Comparison of ENCODE assay signal across 9 cellular contexts in the genomic region with DNA sequence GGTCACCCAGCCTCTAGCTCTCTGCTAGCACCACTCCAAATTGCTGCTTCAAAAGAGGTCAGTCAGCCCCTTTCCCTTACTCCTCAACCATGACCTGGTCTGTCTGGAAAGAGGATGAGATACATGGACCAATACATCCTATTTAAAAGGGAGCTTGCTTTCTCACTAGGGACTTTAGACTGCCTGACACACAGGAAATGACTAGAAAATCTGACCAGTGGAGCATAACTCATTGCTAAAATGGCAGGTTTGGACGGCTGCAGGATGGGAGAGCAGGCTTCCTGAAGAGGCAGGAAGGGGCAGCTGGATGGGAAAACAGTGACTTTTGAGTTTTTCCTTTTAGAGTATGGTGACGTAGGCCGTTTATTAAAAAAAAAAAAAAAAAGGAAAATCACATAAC. TPM values are rescaled to one million over a fixed set of nuclear protein-coding genes. Genes with fewer than 3 reads are reported as not detected.
A peak's percentile ranks its signal among the peaks of the same experiment; 100 is the strongest.
DNase-seq lines count a peak whose midpoint lies in the region; ATAC-seq, FAIRE-seq and TF ChIP-seq lines count a peak whose summit lies in the region.
"Had no signal": no experiment of that assay in that cellular context is flagged by ENCODE, and none has a peak within 500 bp of the region (broad histone marks: within the 10 kb centered on the region; RNA-seq: fewer than 3 reads in every experiment).

No MANE protein-coding gene starts in this region.

- H3K27ac Mint-ChIP-seq in astrocyte (ENCODE audit: unreplicated experiment) = no peak overlapping the region
- peak overlapping the region; percentile 84 to 92 for H3K27ac Mint-ChIP-seq in natural killer cell treated with Interleukin-12 subunit alpha and Interleukin-12 subunit beta and Interleukin-15 and Interleukin-18, amount 100 ng/mL, for 72 hours
- no peak overlapping the region for H3K27ac Mint-ChIP-seq in MCF 10A (ENCODE audit: low read depth, unreplicated experiment)

- H3K27me3 ChIP-seq in astrocyte (ENCODE audit: insufficient read depth, low read length) = no peaks in the 10 kb centered on the region

- H3K27me3 Mint-ChIP-seq in astrocyte (ENCODE audit: low read depth, unreplicated experiment) (no peaks in the 10 kb centered on the region), MCF 10A (ENCODE audit: insufficient read depth, unreplicated experiment) (no peaks in the 10 kb centered on the region)
- H3K27me3 Mint-ChIP-seq in natural killer cell treated with Interleukin-12 subunit alpha and Interleukin-12 subunit beta and Interleukin-15 and Interleukin-18, amount 100 ng/mL, for 72 hours = no peaks in the 10 kb centered on the region

- H3K36me3 Mint-ChIP-seq in astrocyte (ENCODE audit: low read depth, unreplicated experiment) (no peaks in the 10 kb centered on the region), MCF 10A (ENCODE audit: insufficient read depth, unreplicated experiment) (no peaks in the 10 kb centered on the region)
- H3K36me3 Mint-ChIP-seq in natural killer cell treated with Interleukin-12 subunit alpha and Interleukin-12 subunit beta and Interleukin-15 and Interleukin-18, amount 100 ng/mL, for 72 hours = no peaks in the 10 kb centered on the region

- intact Hi-C loops in MCF 10A (cut with micrococcal nuclease) = no loop called here

- H3K4me2 ChIP-seq in astrocyte (ENCODE audit: low read length) = peak overlapping the region; percentile 44

- peaks cover 2% of the 10 kb centered on the region for H4K20me1 ChIP-seq in astrocyte (ENCODE audit: insufficient read depth, low read length)

- H3K4me1 ChIP-seq in astrocyte (ENCODE audit: insufficient read depth, low read length) = peaks cover 8% of the 10 kb centered on the region

- DNase-seq in ELR (ENCODE audit: low read depth) (peak; percentile 78), astrocyte (ENCODE audit: low read depth) (no peak), MV-4-11 (lab: John Stamatoyannopoulos, UW) (no peak), MCF 10A (ENCODE audit: unreplicated experiment) (no peak)
- no peak for DNase-seq in natural killer cell treated with Interleukin-12 subunit alpha and Interleukin-12 subunit beta and Interleukin-15 and Interleukin-18, amount 100 ng/mL, for 72 hours (ENCODE audit: low spot score)
- no peak for DNase-seq in activated effector memory CD4-positive, alpha-beta T cell treated with anti-CD3 and anti-CD28 coated beads, Interleukin-2, amount 50 U/mL, for 16 hours
- DNase-seq in activated CD4-positive, alpha-beta T cell treated with anti-CD3 and anti-CD28 coated beads, Interleukin-2, amount 50 U/mL, for 1 hour = no peak

- POLR2A ChIA-PET in MCF 10A (lab: Yijun Ruan, JAX) = no interaction called here

- no TSS peak for BruUV-seq in MCF 10A (replicated peaks; lab: Mats Ljungman, UMichigan)

- no peak overlapping the region for H3K27ac ChIP-seq in astrocyte (ENCODE audit: low read depth, low read length)
- H3K27ac ChIP-seq: HL-60 had no signal

- no peak for FAIRE-seq in astrocyte (lab: Jason Lieb, UNC)

- no peaks in the 10 kb centered on the region for H3K36me3 ChIP-seq in astrocyte (ENCODE audit: insufficient read depth, low read length)

- CTCF ChIA-PET in MCF 10A (lab: Yijun Ruan, JAX) = interaction anchor here (0.6 to 1.4 kb wide), 5 partner anchors 17 to 191 kb away, joined by 3 to 8 read pairs (median 3); partner anchors contain the start of gene STIM1

- peaks cover 12% of the 10 kb centered on the region for H3K4me1 Mint-ChIP-seq in astrocyte (ENCODE audit: low read depth, unreplicated experiment)
- H3K4me1 Mint-ChIP-seq in natural killer cell treated with Interleukin-12 subunit alpha and Interleukin-12 subunit beta and Interleukin-15 and Interleukin-18, amount 100 ng/mL, for 72 hours (ENCODE audit: low read depth in 2 of 2) = peaks cover 64 to 66% of the 10 kb centered on the region in 2 donors
- H3K4me1 Mint-ChIP-seq in MCF 10A (ENCODE audit: insufficient read depth, unreplicated experiment) = peaks cover 18% of the 10 kb centered on the region

- H3K4me3 ChIP-seq in astrocyte (ENCODE audit: insufficient read depth, low read depth, low read length) = no peak overlapping the region

- H3K4me3 Mint-ChIP-seq in astrocyte (ENCODE audit: unreplicated experiment) (no peak overlapping the region), MCF 10A (ENCODE audit: unreplicated experiment) (no peak overlapping the region)
- H3K4me3 Mint-ChIP-seq in natural killer cell treated with Interleukin-12 subunit alpha and Interleukin-12 subunit beta and Interleukin-15 and Interleukin-18, amount 100 ng/mL, for 72 hours = peak overlapping the region; percentile 55

- H3K9me3 Mint-ChIP-seq in astrocyte (ENCODE audit: unreplicated experiment) (peaks cover 3% of the 10 kb centered on the region), MCF 10A (ENCODE audit: unreplicated experiment) (no peaks in the 10 kb centered on the region)
- no peaks in the 10 kb centered on the region for H3K9me3 Mint-ChIP-seq in natural killer cell treated with Interleukin-12 subunit alpha and Interleukin-12 subunit beta and Interleukin-15 and Interleukin-18, amount 100 ng/mL, for 72 hours

- ATAC-seq in HG02870 (IDR thresholded peaks at IDR 0.05; ENCODE audit: unreplicated experiment) = peak; percentile 37
- ATAC-seq in natural killer cell treated with Interleukin-12 subunit alpha and Interleukin-12 subunit beta and Interleukin-15 and Interleukin-18, amount 100 ng/mL, for 72 hours = peak; percentile 52 to 62

- H3K9ac ChIP-seq in astrocyte (ENCODE audit: low read length) = no peak overlapping the region

- H2AFZ ChIP-seq in astrocyte (ENCODE audit: low read depth, low read length) = peak overlapping the region; percentile 39

- TF ChIP-seq CTCF in astrocyte (IDR thresholded peaks at IDR 0.05; ENCODE audit: insufficient read depth, low read depth, low read length) = no peak
- no peak for TF ChIP-seq CTCF in MCF 10A (IDR thresholded peaks at IDR 0.05; ENCODE audit: unreplicated experiment)

- no peaks in the 10 kb centered on the region for H3K9me3 ChIP-seq in astrocyte (ENCODE audit: insufficient read depth, low read depth, low read length)

- H3K79me2 ChIP-seq in astrocyte (ENCODE audit: insufficient read depth, low read length) = peaks cover 4% of the 10 kb centered on the region

RNA-seq across cellular contexts. Expression of gene STIM1, which starts 25.3 kb away (rescaled TPM):
- total RNA-seq in astrocyte = 42.9 and 49.3 TPM in 2 replicates
- 10 to 100 TPM; 83.9 to 85.9 TPM for total RNA-seq in natural killer cell treated with Interleukin-12 subunit alpha and Interleukin-12 subunit beta and Interleukin-15 and Interleukin-18, amount 100 ng/mL, for 72 hours
- total RNA-seq in MCF 10A (2022) = 41.2 and 56.2 TPM in 2 replicates

RNA-seq across cellular contexts. Expression of gene RHOG, which starts 40.0 kb away (rescaled TPM):
- total RNA-seq in astrocyte (54.5 and 54.7 TPM in 2 replicates), MCF 10A (2022) (32.6 and 35.7 TPM in 2 replicates)
- total RNA-seq in natural killer cell treated with Interleukin-12 subunit alpha and Interleukin-12 subunit beta and Interleukin-15 and Interleukin-18, amount 100 ng/mL, for 72 hours = 100 to 1,000 TPM; 154 to 164 TPM

Comparison
In these comparisons a context has a peak if more than half of its experiments do, and no peak if none do; other contexts are left out.
1. H3K27ac Mint-ChIP-seq: peak in natural killer cell treated with Interleukin-12 subunit alpha and Interleukin-12 subunit beta and Interleukin-15 and Interleukin-18, amount 100 ng/mL, for 72 hours (2 of 2); none in astrocyte (single experiment) and MCF 10A (single experiment).